In genomic region chr7:150948791-150949251, GRCh38 we compare ENCODE assay signal across 2 cellular contexts.
TF ChIP-seq lines count a peak whose summit lies in the region.

No MANE protein-coding gene starts in this region.

TF ChIP-seq in WTC11, 78 proteins besides CTCF, POLR2A, EP300 and RAD21:
- no peak for TF ChIP-seq SMAD4 (CRISPR knock-in tag; IDR thresholded peaks at IDR 0.05)
- no peak for TF ChIP-seq ZNF232 (CRISPR knock-in tag; IDR thresholded peaks at IDR 0.05)
- TF ChIP-seq ETV6 (CRISPR knock-in tag; IDR thresholded peaks at IDR 0.05), result no peak
- TF ChIP-seq GTF2I (CRISPR knock-in tag; conservative IDR thresholded peaks at IDR 0.05), result no peak
- no peak for TF ChIP-seq CDX4 (CRISPR knock-in tag; IDR thresholded peaks at IDR 0.05; ENCODE audit: borderline replicate concordance)
- no peak for TF ChIP-seq MXD4 (CRISPR knock-in tag; IDR thresholded peaks at IDR 0.05; ENCODE audit: borderline replicate concordance)
- no peak for TF ChIP-seq NFYB (CRISPR knock-in tag; conservative IDR thresholded peaks at IDR 0.05; ENCODE audit: low read depth)
- TF ChIP-seq USF1 (CRISPR knock-in tag; IDR thresholded peaks at IDR 0.05), result no peak
- TF ChIP-seq NR2C2 (CRISPR knock-in tag; IDR thresholded peaks at IDR 0.05), result no peak
- no peak for TF ChIP-seq ZNF263 (CRISPR knock-in tag; IDR thresholded peaks at IDR 0.05; ENCODE audit: low read depth)
- TF ChIP-seq GABPB1 (CRISPR knock-in tag; IDR thresholded peaks at IDR 0.05), result no peak
- TF ChIP-seq NFE2L1 (CRISPR knock-in tag; IDR thresholded peaks at IDR 0.05), result no peak
- no peak for TF ChIP-seq JAZF1 (CRISPR knock-in tag; IDR thresholded peaks at IDR 0.05)
- TF ChIP-seq GRHL2 (CRISPR knock-in tag; IDR thresholded peaks at IDR 0.05; ENCODE audit: insufficient replicate concordance, severe bottlenecking), result no peak
- TF ChIP-seq SMAD3 (CRISPR knock-in tag; IDR thresholded peaks at IDR 0.05; ENCODE audit: borderline replicate concordance), result no peak
- no peak for TF ChIP-seq TEAD1 (CRISPR knock-in tag; IDR thresholded peaks at IDR 0.05)
- no peak for TF ChIP-seq ZNF396 (CRISPR knock-in tag; IDR thresholded peaks at IDR 0.05; ENCODE audit: borderline replicate concordance)
- TF ChIP-seq ZNF423 (CRISPR knock-in tag; IDR thresholded peaks at IDR 0.05), result no peak
- TF ChIP-seq RELA (CRISPR knock-in tag; IDR thresholded peaks at IDR 0.05; ENCODE audit: borderline replicate concordance), result no peak

TF ChIP-seq in HepG2, 621 proteins besides CTCF, POLR2A, EP300 and RAD21:
- TF ChIP-seq ZNF790 (CRISPR knock-in tag; IDR thresholded peaks at IDR 0.05; ENCODE audit: borderline replicate concordance) (no peak), GABPB1 (CRISPR knock-in tag; IDR thresholded peaks at IDR 0.05) (no peak), ZNF20 (CRISPR knock-in tag; IDR thresholded peaks at IDR 0.05) (no peak)
- TF ChIP-seq, protein P1, sequence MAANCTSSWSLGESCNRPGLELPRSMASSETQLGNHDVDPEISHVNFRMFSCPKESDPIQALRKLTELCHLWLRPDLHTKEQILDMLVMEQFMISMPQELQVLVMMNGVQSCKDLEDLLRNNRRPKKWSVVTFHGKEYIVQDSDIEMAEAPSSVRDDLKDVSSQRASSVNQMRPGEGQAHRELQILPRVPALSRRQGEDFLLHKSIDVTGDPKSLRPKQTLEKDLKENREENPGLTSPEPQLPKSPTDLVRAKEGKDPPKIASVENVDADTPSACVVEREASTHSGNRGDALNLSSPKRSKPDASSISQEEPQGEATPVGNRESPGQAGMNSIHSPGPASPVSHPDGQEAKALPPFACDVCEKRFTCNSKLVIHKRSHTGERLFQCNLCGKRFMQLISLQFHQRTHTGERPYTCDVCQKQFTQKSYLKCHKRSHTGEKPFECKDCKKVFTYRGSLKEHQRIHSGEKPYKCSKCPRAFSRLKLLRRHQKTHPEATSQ (CRISPR knock-in tag; IDR thresholded peaks at IDR 0.05; ENCODE audit: borderline replicate concordance), result no peak
